8 cellular contexts compared by ENCODE assay signal in genomic region chr1:248841702-248842395, GRCh38. TPM values are rescaled to one million over a fixed set of nuclear protein-coding genes. Genes with fewer than 3 reads are reported as not detected.
DNase-seq lines count a peak whose midpoint lies in the region; ATAC-seq, FAIRE-seq and TF ChIP-seq lines count a peak whose summit lies in the region.

No MANE protein-coding gene starts in this region.

- TF ChIP-seq CTCF in Panc1 (IDR thresholded peaks at IDR 0.05) (peak; percentile 79), colonic mucosa (IDR thresholded peaks at IDR 0.05) (peak; percentile 41)

- H3K4me3 ChIP-seq in Panc1 (ENCODE audit: low read depth in 2 of 2, low read length in 2 of 2) (no peak overlapping the region), colonic mucosa (no peak overlapping the region), muscle layer of duodenum (ENCODE audit: low read depth in 1 of 2, low read length in 2 of 2) (peak overlapping the region in 1 of 2 donors; percentile 2)

- H3K27ac ChIP-seq in Panc1 (ENCODE audit: low read length): no peak overlapping the region
- no peak overlapping the region for H3K27ac ChIP-seq in colonic mucosa
- H3K27ac ChIP-seq in muscle layer of duodenum (ENCODE audit: low read length): peak overlapping the region; percentile 58

- in situ Hi-C loops in Panc1 (cut with HindIII; ENCODE audit: low pct_unique_long_range_greater_than_20kb, low sequenced_read_pairs): no loop called here

- CTCF ChIA-PET in Panc1 (lab: Charles Lee): no interaction called here

- TF ChIP-seq POLR2A in GM12892 (IDR thresholded peaks at IDR 0.05; ENCODE audit: low read depth, low read length): no peak

- H3K4me1 ChIP-seq in Panc1 (ENCODE audit: control insufficient read depth, insufficient read depth, low read length) (peaks cover 4% of the 10 kb centered on the region; the same call in 1 of the 2 replicates), colonic mucosa (peaks cover 3% of the 10 kb centered on the region), muscle layer of duodenum (ENCODE audit: control insufficient read depth in 1 of 2, insufficient read depth in 2 of 2, low read length in 2 of 2) (peaks cover 13 to 28% of the 10 kb centered on the region in 2 donors)

- peaks cover 5% of the 10 kb centered on the region; the same call in 1 of the 2 replicates for H3K36me3 ChIP-seq in Panc1 (ENCODE audit: control insufficient read depth, insufficient read depth, low read length)
- peaks cover 7% of the 10 kb centered on the region for H3K36me3 ChIP-seq in colonic mucosa
- peaks cover 26 to 28% of the 10 kb centered on the region in 2 donors for H3K36me3 ChIP-seq in muscle layer of duodenum (ENCODE audit: control insufficient read depth in 1 of 2, insufficient read depth in 2 of 2, low read length in 2 of 2)

- no peak overlapping the region for H3K9ac ChIP-seq in colonic mucosa (ENCODE audit: low read depth in 2 of 2, low read length in 2 of 2)

- FAIRE-seq in GM12892 (lab: Jason Lieb, UNC): no peak

- ATAC-seq in Panc1: no peak

- intact Hi-C loops in Panc1 (cut with micrococcal nuclease; ENCODE audit: unreplicated experiment) (no loop called here), colonic mucosa (cut with DNase I) (no loop called here)

- H3K9me3 ChIP-seq in Panc1 (ENCODE audit: control insufficient read depth, insufficient read depth, low read depth, low read length): no peaks in the 10 kb centered on the region
- no peaks in the 10 kb centered on the region for H3K9me3 ChIP-seq in colonic mucosa
- H3K9me3 ChIP-seq in muscle layer of duodenum (ENCODE audit: control insufficient read depth in 1 of 2, low read length in 2 of 2): no peaks in the 10 kb centered on the region

- POLR2A ChIA-PET in Panc1 (lab: Charles Lee): no interaction called here

- H3K27me3 ChIP-seq in Panc1 (ENCODE audit: control insufficient read depth, insufficient read depth, low read length) (no peaks in the 10 kb centered on the region), colonic mucosa (no peaks in the 10 kb centered on the region), muscle layer of duodenum (ENCODE audit: low read depth, low read length) (no peaks in the 10 kb centered on the region)

- no TSS peak for BruUV-seq in Panc1 (replicated peaks; lab: Mats Ljungman, UMichigan)

- DNase-seq in stimulated activated CD4-positive, alpha-beta T cell treated with anti-CD3 and anti-CD28 coated beads, Interleukin-1b, Interleukin-23, amount 100 ng/mL, for 48 hours: peak; percentile 33
- no peak for DNase-seq in stimulated activated CD4-positive, alpha-beta T cell treated with anti-CD3 and anti-CD28 coated beads, Interleukin-4, amount 100 ng/mL, for 24 hours
- no peak for DNase-seq in Panc1 (ENCODE audit: low read depth, low spot score)
- peak; percentile 36 for DNase-seq in colonic mucosa
- DNase-seq in effector CD8-positive, alpha-beta T cell (lab: John Stamatoyannopoulos, UW): no peak
- no peak for DNase-seq in H4 (ENCODE audit: low spot score)
- no peak for DNase-seq in GM12892 (ENCODE audit: insufficient read length)

RNA-seq across cellular contexts. Expression of gene ZNF672, which starts 3.8 kb away (rescaled TPM):
- total RNA-seq in Panc1 (2021; ENCODE audit: unreplicated experiment) (36.2 TPM), colonic mucosa (10 to 100 TPM; 27.8 to 57.4 TPM)
- 33.1 TPM for polyA plus RNA-seq in Panc1 (2012; ENCODE audit: insufficient read length)
- 14.4 and 14.7 TPM in 2 replicates for total RNA-seq in H4 (2014; rRNA removed; shearing (Covaris generic))
- 17.9 TPM for polyA plus RNA-seq in GM12892 (2012; ENCODE audit: missing spikeins)

RNA-seq across cellular contexts. Expression of gene SH3BP5L, which starts 16.1 kb away (rescaled TPM):
- total RNA-seq in Panc1 (2021; ENCODE audit: unreplicated experiment): 23.9 TPM
- 28.4 TPM for polyA plus RNA-seq in Panc1 (2012; ENCODE audit: insufficient read length)
- 10 to 100 TPM; 24.2 to 30.5 TPM for total RNA-seq in colonic mucosa
- 9.1 and 10.0 TPM in 2 replicates for total RNA-seq in H4 (2014; rRNA removed; shearing (Covaris generic))
- polyA plus RNA-seq in GM12892 (2012; ENCODE audit: missing spikeins): 5.6 TPM

RNA-seq across cellular contexts. Expression of gene ZNF692, which starts 17.0 kb away (rescaled TPM):
- 62.3 TPM for total RNA-seq in Panc1 (2021; ENCODE audit: unreplicated experiment)
- polyA plus RNA-seq in Panc1 (2012; ENCODE audit: insufficient read length): 64.1 TPM
- 10 to 100 TPM; 20.9 to 46.9 TPM for total RNA-seq in colonic mucosa
- total RNA-seq in H4 (2014; rRNA removed; shearing (Covaris generic)): 5.2 and 5.3 TPM in 2 replicates
- polyA plus RNA-seq in GM12892 (2012; ENCODE audit: missing spikeins): 55.9 TPM

Comparison
In these comparisons a context has a peak if more than half of its experiments do, and no peak if none do; other contexts are left out.
1. DNase-seq: peak in stimulated activated CD4-positive, alpha-beta T cell treated with anti-CD3 and anti-CD28 coated beads, Interleukin-1b, Interleukin-23, amount 100 ng/mL, for 48 hours (single experiment) and colonic mucosa (single experiment); none in stimulated activated CD4-positive, alpha-beta T cell treated with anti-CD3 and anti-CD28 coated beads, Interleukin-4, amount 100 ng/mL, for 24 hours (single experiment), Panc1 (single experiment), effector CD8-positive, alpha-beta T cell (single experiment), H4 (single experiment) and GM12892 (single experiment).